16 cellular contexts compared by ENCODE assay signal in the genomic region with DNA sequence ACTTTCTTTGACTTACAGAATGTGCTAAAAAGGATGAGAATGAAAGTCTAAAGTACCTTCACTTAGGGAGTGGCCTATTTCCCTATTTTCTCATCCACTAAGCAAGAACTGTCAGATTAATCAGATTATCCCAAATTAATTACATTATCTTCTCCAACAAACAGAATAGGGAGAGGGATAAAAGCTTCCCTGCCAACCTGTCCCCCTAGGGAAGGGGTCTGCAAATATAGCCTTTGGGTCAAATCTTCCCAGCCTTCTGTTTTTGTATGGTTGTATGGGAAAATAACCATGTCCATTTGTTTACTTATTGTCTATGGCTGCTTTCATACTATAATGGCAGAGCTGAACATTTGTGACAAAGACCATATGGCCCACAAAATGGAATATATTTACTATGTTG. TPM values are rescaled to one million over a fixed set of nuclear protein-coding genes. Genes with fewer than 3 reads are reported as not detected.
DNase-seq lines count a peak whose midpoint lies in the region; ATAC-seq and TF ChIP-seq lines count a peak whose summit lies in the region.
"Had no signal": no experiment of that assay in that cellular context is flagged by ENCODE, and none has a peak within 500 bp of the region (broad histone marks: within the 10 kb centered on the region; RNA-seq: fewer than 3 reads in every experiment).

No MANE protein-coding gene starts in this region.

- no peak for ATAC-seq in GM19351 (IDR thresholded peaks at IDR 0.05; ENCODE audit: unreplicated experiment)
- no peak for ATAC-seq in activated CD8-positive, alpha-beta memory T cell treated with anti-CD3 and anti-CD28 coated beads, Interleukin-2, amount 10 ng/mL, durations not matched to agents 7 days and 5 days
- ATAC-seq: CD8-positive, alpha-beta T cell had no signal

- no peaks in the 10 kb centered on the region for H3K27me3 Mint-ChIP-seq in activated CD8-positive, alpha-beta memory T cell treated with anti-CD3 and anti-CD28 coated beads, Interleukin-2, amount 10 ng/mL, durations not matched to agents 7 days and 5 days

- H3K27me3 ChIP-seq in BE2C = no peaks in the 10 kb centered on the region
- H3K27me3 ChIP-seq: BLaER1 treated with 17β-estradiol and CSF1 and Interleukin-3, amounts not matched to agents 10 nM and 100 nM had no signal

- no peaks in the 10 kb centered on the region for H3K36me3 ChIP-seq in BE2C
- H3K36me3 ChIP-seq: BLaER1 treated with 17β-estradiol and CSF1 and Interleukin-3, amounts not matched to agents 10 nM and 100 nM had no signal

- peak; percentile 59 for DNase-seq in BE2C
- DNase-seq in D341Med (ENCODE audit: low spot score) = peak; percentile 61
- peak; percentile 66 for DNase-seq in NCI-H69 (lab: John Stamatoyannopoulos, UW)
- peak; percentile 85 for DNase-seq in NCI-H82 treated with DMSO at 0.1 percent for 48 hours (lab: John Stamatoyannopoulos, UW; ENCODE audit: unreplicated experiment)
- no peak for DNase-seq in NK-92 (lab: John Stamatoyannopoulos, UW; ENCODE audit: unreplicated experiment)
- no peak for DNase-seq in activated CD8-positive, alpha-beta memory T cell treated with anti-CD3 and anti-CD28 coated beads, Interleukin-2, amount 10 ng/mL, durations not matched to agents 7 days and 5 days
- DNase-seq: 8988T; ACHN; Caco-2; Calu3; CD4-positive, alpha-beta T cell; CD8-positive, alpha-beta T cell; DMS79 treated with DMSO at 0.1 percent for 48 hours; GF-D8 had no signal

- no peaks in the 10 kb centered on the region; the same call in none of the 2 replicates for H3K4me1 ChIP-seq in BE2C
- H3K4me1 ChIP-seq: BLaER1 treated with 17β-estradiol and CSF1 and Interleukin-3, amounts not matched to agents 10 nM and 100 nM; Caco-2 had no signal

- no peak overlapping the region for H3K4me3 Mint-ChIP-seq in activated CD8-positive, alpha-beta memory T cell treated with anti-CD3 and anti-CD28 coated beads, Interleukin-2, amount 10 ng/mL, durations not matched to agents 7 days and 5 days
- H3K4me3 Mint-ChIP-seq: CD4-positive, alpha-beta T cell; CD8-positive, alpha-beta T cell had no signal

- no peaks in the 10 kb centered on the region for H3K9me3 Mint-ChIP-seq in activated CD8-positive, alpha-beta memory T cell treated with anti-CD3 and anti-CD28 coated beads, Interleukin-2, amount 10 ng/mL, durations not matched to agents 7 days and 5 days (ENCODE audit: low read depth)

- CTCF ChIA-PET in activated CD8-positive, alpha-beta memory T cell treated with anti-CD3 and anti-CD28 coated beads, Interleukin-2, amount 10 ng/mL, durations not matched to agents 7 days and 5 days (lab: Charles Lee) = no interaction called here

- H3K9me3 ChIP-seq in BE2C = no peaks in the 10 kb centered on the region
- H3K9me3 ChIP-seq: Caco-2 had no signal

- H3K36me3 Mint-ChIP-seq in activated CD8-positive, alpha-beta memory T cell treated with anti-CD3 and anti-CD28 coated beads, Interleukin-2, amount 10 ng/mL, durations not matched to agents 7 days and 5 days = no peaks in the 10 kb centered on the region
- H3K36me3 Mint-ChIP-seq: CD8-positive, alpha-beta T cell had no signal

- no peaks in the 10 kb centered on the region for H3K4me1 Mint-ChIP-seq in activated CD8-positive, alpha-beta memory T cell treated with anti-CD3 and anti-CD28 coated beads, Interleukin-2, amount 10 ng/mL, durations not matched to agents 7 days and 5 days

- no peak for TF ChIP-seq CTCF in BE2C (IDR thresholded peaks at IDR 0.05; ENCODE audit: low read depth, low read length)

- no peak overlapping the region for H3K27ac Mint-ChIP-seq in activated CD8-positive, alpha-beta memory T cell treated with anti-CD3 and anti-CD28 coated beads, Interleukin-2, amount 10 ng/mL, durations not matched to agents 7 days and 5 days
- H3K27ac Mint-ChIP-seq: CD4-positive, alpha-beta T cell; CD8-positive, alpha-beta T cell had no signal

- no peak overlapping the region for H3K4me3 ChIP-seq in BE2C (ENCODE audit: low read depth, low read length)
- H3K4me3 ChIP-seq: BLaER1 treated with 17β-estradiol and CSF1 and Interleukin-3, amounts not matched to agents 10 nM and 100 nM had no signal

RNA-seq across cellular contexts. Expression of a gene that starts 57.1 kb away (rescaled TPM):
- 16.2 TPM for polyA plus RNA-seq in BE2C (2012; ENCODE audit: insufficient read depth, insufficient read length, low read depth)
- total RNA-seq in activated CD8-positive, alpha-beta memory T cell treated with anti-CD3 and anti-CD28 coated beads, Interleukin-2, amount 10 ng/mL, durations not matched to agents 7 days and 5 days = 10 to 100 TPM; 26.6 to 30.9 TPM

Comparison
In these comparisons a context has a peak if more than half of its experiments do, and no peak if none do; other contexts are left out.
1. DNase-seq: peak in BE2C (single experiment), D341Med (single experiment), NCI-H69 (single experiment) and NCI-H82 treated with DMSO at 0.1 percent for 48 hours (single experiment); none in NK-92 (single experiment) and activated CD8-positive, alpha-beta memory T cell treated with anti-CD3 and anti-CD28 coated beads, Interleukin-2, amount 10 ng/mL, durations not matched to agents 7 days and 5 days (single experiment).